ENCODE assay signal across 8 cellular contexts in genomic region chr2:152336103-152336853, GRCh38. TPM values are rescaled to one million over a fixed set of nuclear protein-coding genes. Genes with fewer than 3 reads are reported as not detected.
DNase-seq lines count a peak whose midpoint lies in the region; ATAC-seq and TF ChIP-seq lines count a peak whose summit lies in the region.

No MANE protein-coding gene starts in this region.

- peak overlapping the region; percentile 86 for H3K4me2 ChIP-seq in parathyroid adenoma (ENCODE audit: low read length)

- H3K4me3 ChIP-seq in AG10803 (ENCODE audit: low read length) (peak overlapping the region; percentile 75), left ventricle myocardium inferior (peak overlapping the region; percentile 97), parathyroid adenoma (ENCODE audit: low read depth, low read length) (peak overlapping the region; percentile 67)

- ATAC-seq in GM18502 (IDR thresholded peaks at IDR 0.05; ENCODE audit: poor library complexity, unreplicated experiment) (peak; percentile 38), GM21367 (IDR thresholded peaks at IDR 0.05; ENCODE audit: unreplicated experiment) (no peak)
- ATAC-seq in activated naive CD8-positive, alpha-beta T cell treated with anti-CD3 and anti-CD28 coated beads, Interleukin-2, amount 10 ng/mL, durations not matched to agents 7 days and 5 days (ENCODE audit: low read depth): no peak

- H3K4me1 ChIP-seq in left ventricle myocardium inferior: peaks cover 50% of the 10 kb centered on the region
- H3K4me1 ChIP-seq in parathyroid adenoma: peaks cover 6% of the 10 kb centered on the region

- peak overlapping the region; percentile 38 for H3K9ac ChIP-seq in parathyroid adenoma

- H3K27me3 Mint-ChIP-seq in activated naive CD8-positive, alpha-beta T cell treated with anti-CD3 and anti-CD28 coated beads, Interleukin-2, amount 10 ng/mL, durations not matched to agents 7 days and 5 days: peaks cover 36% of the 10 kb centered on the region

- peak overlapping the region; percentile 76 for H3K4me3 Mint-ChIP-seq in activated naive CD8-positive, alpha-beta T cell treated with anti-CD3 and anti-CD28 coated beads, Interleukin-2, amount 10 ng/mL, durations not matched to agents 7 days and 5 days

- H3K27ac ChIP-seq in left ventricle myocardium inferior (replicated peaks): peak overlapping the region; percentile 89
- H3K27ac ChIP-seq in parathyroid adenoma: peak overlapping the region; percentile 64

- peaks cover 7% of the 10 kb centered on the region for H3K4me1 Mint-ChIP-seq in activated naive CD8-positive, alpha-beta T cell treated with anti-CD3 and anti-CD28 coated beads, Interleukin-2, amount 10 ng/mL, durations not matched to agents 7 days and 5 days

- H3K79me2 ChIP-seq in parathyroid adenoma: peaks cover 8% of the 10 kb centered on the region

- POLR2A ChIA-PET in activated naive CD8-positive, alpha-beta T cell treated with anti-CD3 and anti-CD28 coated beads, Interleukin-2, amount 10 ng/mL, durations not matched to agents 7 days and 5 days (lab: Charles Lee): no interaction called here

- H3K36me3 Mint-ChIP-seq in activated naive CD8-positive, alpha-beta T cell treated with anti-CD3 and anti-CD28 coated beads, Interleukin-2, amount 10 ng/mL, durations not matched to agents 7 days and 5 days: no peaks in the 10 kb centered on the region

- TF ChIP-seq CTCF in AG10803 (conservative IDR thresholded peaks at IDR 0.05; ENCODE audit: low read length) (no peak), left ventricle myocardium inferior (IDR thresholded peaks at IDR 0.05; ENCODE audit: borderline replicate concordance) (no peak), parathyroid adenoma (IDR thresholded peaks at IDR 0.05) (no peak)

- no peaks in the 10 kb centered on the region for H3K9me3 ChIP-seq in left ventricle myocardium inferior (replicated peaks)
- no peaks in the 10 kb centered on the region for H3K9me3 ChIP-seq in parathyroid adenoma (ENCODE audit: control insufficient read depth, low read length)

- no peaks in the 10 kb centered on the region for H3K36me3 ChIP-seq in left ventricle myocardium inferior
- H3K36me3 ChIP-seq in parathyroid adenoma (ENCODE audit: control insufficient read depth, insufficient read depth, low read length): no peaks in the 10 kb centered on the region

- no peaks in the 10 kb centered on the region for H3K9me3 Mint-ChIP-seq in activated naive CD8-positive, alpha-beta T cell treated with anti-CD3 and anti-CD28 coated beads, Interleukin-2, amount 10 ng/mL, durations not matched to agents 7 days and 5 days

- intact Hi-C loops in left ventricle myocardium inferior (cut with micrococcal nuclease): no loop called here

- H3K27me3 ChIP-seq in left ventricle myocardium inferior (ENCODE audit: low read depth) (no peaks in the 10 kb centered on the region), parathyroid adenoma (ENCODE audit: control insufficient read depth, insufficient read depth, low read length) (no peaks in the 10 kb centered on the region)

- peak; percentile 38 for DNase-seq in AG10803 (ENCODE audit: low read depth)
- DNase-seq in HuH-7 (ENCODE audit: low spot score): peak; percentile 69
- peak; percentile 35 for DNase-seq in activated naive CD8-positive, alpha-beta T cell treated with anti-CD3 and anti-CD28 coated beads, Interleukin-2, amount 10 ng/mL, durations not matched to agents 7 days and 5 days
- peak; percentile 73 for DNase-seq in left ventricle myocardium inferior
- no peak for DNase-seq in NCI-H146 treated with DMSO at 0.1 percent for 48 hours (lab: John Stamatoyannopoulos, UW; ENCODE audit: unreplicated experiment)

- H2AFZ ChIP-seq in parathyroid adenoma: peak overlapping the region; percentile 97

- H3K27ac Mint-ChIP-seq in activated naive CD8-positive, alpha-beta T cell treated with anti-CD3 and anti-CD28 coated beads, Interleukin-2, amount 10 ng/mL, durations not matched to agents 7 days and 5 days: no peak overlapping the region

RNA-seq across cellular contexts. Expression of gene FMNL2, which starts 1.3 kb away (rescaled TPM):
- under 1 TPM; 0.37 to 0.42 TPM for total RNA-seq in activated naive CD8-positive, alpha-beta T cell treated with anti-CD3 and anti-CD28 coated beads, Interleukin-2, amount 10 ng/mL, durations not matched to agents 7 days and 5 days
- 5.5 TPM for total RNA-seq in left ventricle myocardium inferior
